Comparison of ENCODE assay signal across 10 cellular contexts in the genomic region with DNA sequence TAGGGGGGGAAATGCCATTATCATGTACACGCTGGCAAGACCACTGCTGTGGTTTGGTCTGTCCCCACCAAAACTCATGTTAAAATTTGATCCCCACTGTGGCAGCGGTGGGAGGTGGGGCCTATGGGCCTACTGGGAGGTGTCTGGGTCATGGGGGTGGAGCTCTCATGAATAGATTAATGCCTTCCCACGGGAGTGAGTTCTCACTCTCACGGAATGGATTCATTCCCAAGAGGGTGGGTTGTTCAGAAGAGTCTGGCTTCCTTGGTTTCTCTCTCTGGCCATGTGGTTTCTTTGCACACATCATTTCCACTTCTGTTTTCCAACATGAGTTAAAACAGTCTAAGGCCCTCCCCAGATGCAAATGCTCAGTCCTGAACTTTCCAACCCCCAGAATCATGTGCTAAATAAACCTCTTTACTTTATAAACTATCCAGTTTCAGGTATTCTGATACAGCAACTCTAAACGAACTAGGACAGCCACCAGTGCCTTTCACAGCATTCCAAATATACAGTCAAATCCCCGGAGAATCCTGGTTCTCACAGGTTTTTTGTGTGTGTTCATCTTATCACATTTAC. TPM values are rescaled to one million over a fixed set of nuclear protein-coding genes. Genes with fewer than 3 reads are reported as not detected.
DNase-seq lines count a peak whose midpoint lies in the region; ATAC-seq and TF ChIP-seq lines count a peak whose summit lies in the region.
"Had no signal": no experiment of that assay in that cellular context is flagged by ENCODE, and none has a peak within 500 bp of the region (broad histone marks: within the 10 kb centered on the region; RNA-seq: fewer than 3 reads in every experiment).

No MANE protein-coding gene starts in this region.

- H3K27ac Mint-ChIP-seq in WTC11, result peak overlapping the region; percentile 82
- H3K27ac Mint-ChIP-seq: naive thymus-derived CD4-positive, alpha-beta T cell had no signal

- H4K20me1 ChIP-seq in neural cell (ENCODE audit: insufficient read depth), result no peaks in the 10 kb centered on the region

- H3K4me3 ChIP-seq in AG10803 (ENCODE audit: low read length), result no peak overlapping the region
- H3K4me3 ChIP-seq in fibroblast of the aortic adventitia (ENCODE audit: low read depth, low read length), result no peak overlapping the region
- no peak overlapping the region for H3K4me3 ChIP-seq in neural cell (ENCODE audit: low read length)

- no peak for TF ChIP-seq EP300 in neural cell (conservative IDR thresholded peaks at IDR 0.05; ENCODE audit: poor library complexity, severe bottlenecking)

- H3K36me3 ChIP-seq in neural cell (ENCODE audit: insufficient read depth, low read length), result no peaks in the 10 kb centered on the region

- H3K4me2 ChIP-seq in neural cell (ENCODE audit: low read length), result no peak overlapping the region

- peak overlapping the region; percentile 6; the same call in 1 of the 2 replicates for H3K4me3 Mint-ChIP-seq in WTC11

- H3K27ac ChIP-seq in neural cell (ENCODE audit: low read length), result peak overlapping the region; percentile 44

- no peaks in the 10 kb centered on the region for H3K9me2 ChIP-seq in neural cell (ENCODE audit: insufficient read depth, low read length)

- no peaks in the 10 kb centered on the region for H3K27me3 Mint-ChIP-seq in WTC11 (ENCODE audit: low read depth)
- H3K27me3 Mint-ChIP-seq: naive thymus-derived CD4-positive, alpha-beta T cell had no signal

- POLR2A ChIA-PET in WTC11 (lab: Charles Lee), result no interaction called here

- 0 out of 2 replicates have a peak, but pooled peaks cover 4% of the 10 kb centered on the region for H3K9me3 Mint-ChIP-seq in WTC11

- in situ Hi-C loops in G401 (cut with HindIII; ENCODE audit: low sequenced_read_pairs), result no loop called here

- CTCF ChIA-PET in WTC11 (lab: Charles Lee), result interaction anchor here (1.5 kb wide), 1 partner anchor 63 kb away, joined by 6 read pairs; no protein-coding TSS in a partner anchor

- ATAC-seq in WTC11, result peak; percentile 72
- ATAC-seq: naive thymus-derived CD4-positive, alpha-beta T cell had no signal

- peaks cover 2% of the 10 kb centered on the region; the same call in 1 of the 2 replicates for H3K36me3 Mint-ChIP-seq in WTC11

- DNase-seq in AG10803 (ENCODE audit: low read depth) (peak; percentile 44), WTC11 (ENCODE audit: low spot score) (no peak), fibroblast of the aortic adventitia (ENCODE audit: low read depth) (peak; percentile 62), COLO668 (lab: John Stamatoyannopoulos, UW; ENCODE audit: unreplicated experiment) (no peak), G401 (ENCODE audit: low spot score) (no peak), GM10266 (ENCODE audit: extremely low spot score) (no peak), cerebellar nuclear complex (lab: John Stamatoyannopoulos, UW) (no peak)
- DNase-seq: naive thymus-derived CD4-positive, alpha-beta T cell; stimulated activated naive CD4-positive, alpha-beta T cell had no signal

- peaks cover 39% of the 10 kb centered on the region for H3K4me1 Mint-ChIP-seq in WTC11

- H3F3A ChIP-seq in neural cell (ENCODE audit: insufficient read depth, low read length, poor library complexity, severe bottlenecking), result peaks cover 3% of the 10 kb centered on the region

- H3K9me3 ChIP-seq in neural cell (ENCODE audit: low read length), result no peaks in the 10 kb centered on the region

- TF ChIP-seq CTCF in AG10803 (conservative IDR thresholded peaks at IDR 0.05; ENCODE audit: low read length) (no peak), WTC11 (IDR thresholded peaks at IDR 0.05) (no peak), fibroblast of the aortic adventitia (IDR thresholded peaks at IDR 0.05; ENCODE audit: insufficient read depth, low read length) (no peak), neural cell (IDR thresholded peaks at IDR 0.05; ENCODE audit: poor library complexity, severe bottlenecking) (no peak), GM10266 (IDR thresholded peaks at IDR 0.05; ENCODE audit: control insufficient read depth, insufficient read depth, low read depth, missing control alignments) (no peak)

- H3K9ac ChIP-seq in neural cell (ENCODE audit: low read length), result no peak overlapping the region

- TF ChIP-seq RAD21 in neural cell (conservative IDR thresholded peaks at IDR 0.05), result no peak

- peaks cover 35% of the 10 kb centered on the region for H3K79me2 ChIP-seq in neural cell (replicated peaks; ENCODE audit: insufficient read depth, low read length)

- no peaks in the 10 kb centered on the region for H3K27me3 ChIP-seq in neural cell (ENCODE audit: insufficient read depth, low read depth, low read length)

- H2AFZ ChIP-seq in neural cell (ENCODE audit: low read depth, low read length), result no peak overlapping the region

TF ChIP-seq in WTC11, 78 proteins besides CTCF, POLR2A, EP300 and RAD21 (continues in another document):
- TF ChIP-seq, protein P1, sequence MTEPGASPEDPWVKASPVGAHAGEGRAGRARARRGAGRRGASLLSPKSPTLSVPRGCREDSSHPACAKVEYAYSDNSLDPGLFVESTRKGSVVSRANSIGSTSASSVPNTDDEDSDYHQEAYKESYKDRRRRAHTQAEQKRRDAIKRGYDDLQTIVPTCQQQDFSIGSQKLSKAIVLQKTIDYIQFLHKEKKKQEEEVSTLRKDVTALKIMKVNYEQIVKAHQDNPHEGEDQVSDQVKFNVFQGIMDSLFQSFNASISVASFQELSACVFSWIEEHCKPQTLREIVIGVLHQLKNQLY (CRISPR knock-in tag; IDR thresholded peaks at IDR 0.05), result no peak
- no peak for TF ChIP-seq ELF4 (CRISPR knock-in tag; IDR thresholded peaks at IDR 0.05; ENCODE audit: low read depth)
- TF ChIP-seq EMX1 (CRISPR knock-in tag; IDR thresholded peaks at IDR 0.05), result no peak
- TF ChIP-seq, protein P2, sequence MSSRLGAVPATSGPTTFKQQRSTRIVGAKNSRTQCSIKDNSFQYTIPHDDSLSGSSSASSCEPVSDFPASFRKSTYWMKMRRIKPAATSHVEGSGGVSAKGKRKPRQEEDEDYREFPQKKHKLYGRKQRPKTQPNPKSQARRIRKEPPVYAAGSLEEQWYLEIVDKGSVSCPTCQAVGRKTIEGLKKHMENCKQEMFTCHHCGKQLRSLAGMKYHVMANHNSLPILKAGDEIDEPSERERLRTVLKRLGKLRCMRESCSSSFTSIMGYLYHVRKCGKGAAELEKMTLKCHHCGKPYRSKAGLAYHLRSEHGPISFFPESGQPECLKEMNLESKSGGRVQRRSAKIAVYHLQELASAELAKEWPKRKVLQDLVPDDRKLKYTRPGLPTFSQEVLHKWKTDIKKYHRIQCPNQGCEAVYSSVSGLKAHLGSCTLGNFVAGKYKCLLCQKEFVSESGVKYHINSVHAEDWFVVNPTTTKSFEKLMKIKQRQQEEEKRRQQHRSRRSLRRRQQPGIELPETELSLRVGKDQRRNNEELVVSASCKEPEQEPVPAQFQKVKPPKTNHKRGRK (CRISPR knock-in tag; IDR thresholded peaks at IDR 0.05; ENCODE audit: borderline replicate concordance), result no peak
- TF ChIP-seq GRHL2 (CRISPR knock-in tag; IDR thresholded peaks at IDR 0.05; ENCODE audit: insufficient replicate concordance, severe bottlenecking), result no peak
- TF ChIP-seq SMAD4 (CRISPR knock-in tag; IDR thresholded peaks at IDR 0.05), result no peak
- no peak for TF ChIP-seq CREB1 (CRISPR knock-in tag; IDR thresholded peaks at IDR 0.05)
- no peak for TF ChIP-seq FOXK1 (CRISPR knock-in tag; IDR thresholded peaks at IDR 0.05)
- no peak for TF ChIP-seq IRF2 (CRISPR knock-in tag; IDR thresholded peaks at IDR 0.05; ENCODE audit: borderline replicate concordance, low read depth)

TF ChIP-seq in neural cell, 6 proteins besides CTCF, POLR2A, EP300 and RAD21:
- no peak for TF ChIP-seq MXI1 (conservative IDR thresholded peaks at IDR 0.05; ENCODE audit: poor library complexity, severe bottlenecking)
- TF ChIP-seq SMC3 (conservative IDR thresholded peaks at IDR 0.05; ENCODE audit: poor library complexity), result no peak
- no peak for TF ChIP-seq EZH2 (IDR thresholded peaks at IDR 0.05; ENCODE audit: borderline replicate concordance, insufficient read depth, low read length, poor library complexity, severe bottlenecking)
- no peak for TF ChIP-seq POLR2AphosphoS5 (IDR thresholded peaks at IDR 0.05)
- TF ChIP-seq TAF1 (IDR thresholded peaks at IDR 0.05; ENCODE audit: low read depth), result no peak
- TF ChIP-seq, protein P3, sequence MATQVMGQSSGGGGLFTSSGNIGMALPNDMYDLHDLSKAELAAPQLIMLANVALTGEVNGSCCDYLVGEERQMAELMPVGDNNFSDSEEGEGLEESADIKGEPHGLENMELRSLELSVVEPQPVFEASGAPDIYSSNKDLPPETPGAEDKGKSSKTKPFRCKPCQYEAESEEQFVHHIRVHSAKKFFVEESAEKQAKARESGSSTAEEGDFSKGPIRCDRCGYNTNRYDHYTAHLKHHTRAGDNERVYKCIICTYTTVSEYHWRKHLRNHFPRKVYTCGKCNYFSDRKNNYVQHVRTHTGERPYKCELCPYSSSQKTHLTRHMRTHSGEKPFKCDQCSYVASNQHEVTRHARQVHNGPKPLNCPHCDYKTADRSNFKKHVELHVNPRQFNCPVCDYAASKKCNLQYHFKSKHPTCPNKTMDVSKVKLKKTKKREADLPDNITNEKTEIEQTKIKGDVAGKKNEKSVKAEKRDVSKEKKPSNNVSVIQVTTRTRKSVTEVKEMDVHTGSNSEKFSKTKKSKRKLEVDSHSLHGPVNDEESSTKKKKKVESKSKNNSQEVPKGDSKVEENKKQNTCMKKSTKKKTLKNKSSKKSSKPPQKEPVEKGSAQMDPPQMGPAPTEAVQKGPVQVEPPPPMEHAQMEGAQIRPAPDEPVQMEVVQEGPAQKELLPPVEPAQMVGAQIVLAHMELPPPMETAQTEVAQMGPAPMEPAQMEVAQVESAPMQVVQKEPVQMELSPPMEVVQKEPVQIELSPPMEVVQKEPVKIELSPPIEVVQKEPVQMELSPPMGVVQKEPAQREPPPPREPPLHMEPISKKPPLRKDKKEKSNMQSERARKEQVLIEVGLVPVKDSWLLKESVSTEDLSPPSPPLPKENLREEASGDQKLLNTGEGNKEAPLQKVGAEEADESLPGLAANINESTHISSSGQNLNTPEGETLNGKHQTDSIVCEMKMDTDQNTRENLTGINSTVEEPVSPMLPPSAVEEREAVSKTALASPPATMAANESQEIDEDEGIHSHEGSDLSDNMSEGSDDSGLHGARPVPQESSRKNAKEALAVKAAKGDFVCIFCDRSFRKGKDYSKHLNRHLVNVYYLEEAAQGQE (IDR thresholded peaks at IDR 0.05; ENCODE audit: borderline replicate concordance), result no peak

RNA-seq across cellular contexts. Expression of a gene that starts 44.3 kb away (rescaled TPM):
- total RNA-seq in WTC11 (2021), result 22.1 to 23.2 TPM (median 22.4 TPM) in 3 replicates
- 16.0 and 22.6 TPM in 2 replicates for total RNA-seq in fibroblast of the aortic adventitia (ENCODE audit: low replicate concordance)
- polyA plus RNA-seq in neural cell, result 22.9 and 27.3 TPM in 2 replicates
- 58.5 and 61.8 TPM in 2 replicates for polyA minus RNA-seq in neural cell
- total RNA-seq in G401 (2014; rRNA removed; shearing (Covaris generic)), result 16.7 and 23.0 TPM in 2 replicates

Comparison
In these comparisons a context has a peak if more than half of its experiments do, and no peak if none do; other contexts are left out.
1. DNase-seq: peak in AG10803 (single experiment) and fibroblast of the aortic adventitia (single experiment); none in WTC11 (single experiment), COLO668 (single experiment), G401 (single experiment), GM10266 (single experiment) and cerebellar nuclear complex (0 of 2).